ENCODE assay signal across 34 cellular contexts in genomic region chr3:159148466-159148865, GRCh38.
"Had no signal": no experiment of that assay in that cellular context is flagged by ENCODE, and none has a peak within 500 bp of the region (broad histone marks: within the 10 kb centered on the region; RNA-seq: fewer than 3 reads in every experiment).

No MANE protein-coding gene starts in this region.

- H3K36me3 ChIP-seq: MG63 had no signal

- H3K9me3 ChIP-seq: MG63 had no signal

- DNase-seq: Karpas-422, Kasumi-1, MG63, MM.1S, MV-4-11, NCI-H1048, NCI-H1092, NCI-H1092 treated with DMSO at 0.1 percent for 48 hours, NCI-H1105, NCI-H1105 treated with DMSO at 0.1 percent for 48 hours, NCI-H1417, NCI-H1417 treated with DMSO at 0.1 percent for 48 hours, NCI-H1436, NCI-H1436 treated with DMSO at 0.1 percent for 48 hours, NCI-H146, NCI-H1694, NCI-H1694 treated with DMSO at 0.1 percent for 48 hours, NCI-H187, NCI-H187 treated with DMSO at 0.1 percent for 48 hours, NCI-H1930, NCI-H2029, NCI-H2029 treated with DMSO at 0.1 percent for 48 hours, NCI-H2081, NCI-H2081 treated with DMSO at 0.1 percent for 48 hours, NCI-H2107, NCI-H2171, NCI-H2171 treated with DMSO at 0.1 percent for 48 hours, NCI-H2227 treated with DMSO at 0.1 percent for 48 hours, NCI-H226, NCI-H345, NCI-H446, NCI-H446 treated with DMSO at 0.1 percent for 48 hours, NCI-H510A, NCI-H510A treated with DMSO at 0.1 percent for 48 hours had no signal

- H3K27me3 ChIP-seq: MG63 had no signal

- H3K4me3 ChIP-seq: MG63 had no signal
